ENCODE assay signal across 21 cellular contexts in the genomic region with DNA sequence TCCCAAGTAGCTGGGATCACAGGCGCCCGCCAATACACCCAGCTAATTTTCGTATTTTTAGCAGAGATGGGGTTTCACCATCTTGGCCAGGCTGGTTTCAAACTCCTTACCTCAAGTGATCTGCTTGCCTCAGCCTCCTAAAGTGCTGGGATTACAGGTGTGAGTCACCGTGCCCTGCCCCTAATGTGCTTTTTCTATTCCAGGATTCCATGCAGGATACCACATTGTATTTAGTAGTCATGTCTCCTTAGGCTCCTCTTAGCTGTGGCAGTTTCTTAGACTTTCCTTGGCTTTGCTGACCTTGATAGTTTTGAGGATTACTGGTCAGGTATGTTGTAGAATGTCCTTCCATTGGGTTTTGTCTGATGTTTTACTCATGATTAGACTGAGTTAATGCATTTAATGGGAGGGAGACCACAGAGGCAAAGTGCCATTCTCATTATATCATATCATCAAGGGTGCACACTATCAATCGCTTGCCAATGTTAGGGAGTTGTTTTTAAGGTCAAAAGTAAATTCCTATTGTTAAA. TPM values are rescaled to one million over a fixed set of nuclear protein-coding genes. Genes with fewer than 3 reads are reported as not detected.
DNase-seq lines count a peak whose midpoint lies in the region; ATAC-seq, FAIRE-seq and TF ChIP-seq lines count a peak whose summit lies in the region.
"Had no signal": no experiment of that assay in that cellular context is flagged by ENCODE, and none has a peak within 500 bp of the region (broad histone marks: within the 10 kb centered on the region; RNA-seq: fewer than 3 reads in every experiment).

No MANE protein-coding gene starts in this region.

- H3K9me3 ChIP-seq in CD4-positive, alpha-beta memory T cell (ENCODE audit: control insufficient read depth in 1 of 2, low read length in 2 of 2): no peaks in the 10 kb centered on the region
- no peaks in the 10 kb centered on the region for H3K9me3 ChIP-seq in keratinocyte (ENCODE audit: control insufficient read depth, low read depth, low read length)
- H3K9me3 ChIP-seq: SK-N-SH, upper lobe of left lung had no signal

- no peaks in the 10 kb centered on the region for H3K36me3 ChIP-seq in CD4-positive, alpha-beta memory T cell (ENCODE audit: insufficient read depth, low read length)
- H3K36me3 ChIP-seq in keratinocyte (ENCODE audit: control insufficient read depth in 2 of 2, extremely low read depth in 1 of 2, insufficient read depth in 2 of 2, low read length in 2 of 2): peaks cover 0 to 3% of the 10 kb centered on the region in 2 experiments
- H3K36me3 ChIP-seq: upper lobe of left lung had no signal

- H3K9me1 ChIP-seq in keratinocyte (ENCODE audit: control insufficient read depth, extremely low read depth, insufficient read depth, low read length): no peaks in the 10 kb centered on the region

- no peaks in the 10 kb centered on the region for H3K27me3 Mint-ChIP-seq in CD4-positive, alpha-beta memory T cell
- no peaks in the 10 kb centered on the region for H3K27me3 Mint-ChIP-seq in activated T-helper 1 cell treated with anti-CD3 and anti-CD28 coated beads, Interleukin-12 subunit alpha, Interleukin-12 subunit beta, Interleukin-2, Interleukin-4 antibody, amounts not matched to agents 30 ng/mL and 10 ng/mL and 1 ng/mL, durations not matched to agents 14 hours and 24 hours and 36 hours (ENCODE audit: insufficient read depth)
- H3K27me3 Mint-ChIP-seq: B cell, memory B cell, progenitor cell of endocrine pancreas had no signal

- TF ChIP-seq CTCF in keratinocyte (optimal IDR thresholded peaks at IDR 0.05 in 1 of 3, IDR thresholded peaks at IDR 0.05 in 1 of 3, conservative IDR thresholded peaks at IDR 0.05 in 1 of 3; ENCODE audit: extremely low read depth in 1 of 3, insufficient read depth in 2 of 3, low read length in 3 of 3): no peak

- CTCF ChIA-PET in CD4-positive, alpha-beta memory T cell (lab: Charles Lee; ENCODE audit: partially characterized antibody): interaction anchor here (1.1 to 1.3 kb wide), 2 partner anchors 29 to 40 kb away, joined by 3 read pairs; a partner anchor contains a TSS

- peak overlapping the region in 1 of 8 donors; percentile 10 for H3K4me3 Mint-ChIP-seq in CD4-positive, alpha-beta memory T cell
- H3K4me3 Mint-ChIP-seq in activated T-helper 1 cell treated with anti-CD3 and anti-CD28 coated beads, Interleukin-12 subunit alpha, Interleukin-12 subunit beta, Interleukin-2, Interleukin-4 antibody, amounts not matched to agents 30 ng/mL and 10 ng/mL and 1 ng/mL, durations not matched to agents 14 hours and 24 hours and 36 hours: peak overlapping the region; percentile 19
- H3K4me3 Mint-ChIP-seq: memory B cell, nephron progenitor cell had no signal

- H2AFZ ChIP-seq in keratinocyte (ENCODE audit: control insufficient read depth, low read length): no peak overlapping the region

- no peaks in the 10 kb centered on the region for H4K20me1 ChIP-seq in keratinocyte (ENCODE audit: control insufficient read depth, extremely low read depth, insufficient read depth, low read length)

- H3K36me3 Mint-ChIP-seq in CD4-positive, alpha-beta memory T cell: peaks cover 2 to 6% of the 10 kb centered on the region in 2 donors
- peaks cover 4% of the 10 kb centered on the region for H3K36me3 Mint-ChIP-seq in activated T-helper 1 cell treated with anti-CD3 and anti-CD28 coated beads, Interleukin-12 subunit alpha, Interleukin-12 subunit beta, Interleukin-2, Interleukin-4 antibody, amounts not matched to agents 30 ng/mL and 10 ng/mL and 1 ng/mL, durations not matched to agents 14 hours and 24 hours and 36 hours (ENCODE audit: low read depth)
- H3K36me3 Mint-ChIP-seq: memory B cell had no signal

- ATAC-seq in left ventricle myocardium superior: no peak
- ATAC-seq: Panc1 had no signal

- H3K4me2 ChIP-seq in keratinocyte (ENCODE audit: control insufficient read depth, extremely low read depth, insufficient read depth, low read depth, low read length): peak overlapping the region; percentile 76
- H3K4me2 ChIP-seq: SK-N-SH had no signal

- intact Hi-C loops in CD4-positive, alpha-beta memory T cell (cut with micrococcal nuclease): no loop called here
- intact Hi-C loops in activated T-helper 1 cell treated with anti-CD3 and anti-CD28 coated beads, Interleukin-12 subunit alpha, Interleukin-12 subunit beta, Interleukin-2, Interleukin-4 antibody, amounts not matched to agents 30 ng/mL and 10 ng/mL and 1 ng/mL, durations not matched to agents 14 hours and 24 hours and 36 hours (cut with micrococcal nuclease): loop anchor here (5.0 kb wide), 1 partner anchor 100 kb away; no protein-coding TSS in a partner anchor
- intact Hi-C loops in left ventricle myocardium superior (cut with micrococcal nuclease): no loop called here

- FAIRE-seq in GM18507 (lab: Jason Lieb, UNC) (peak; percentile 33), keratinocyte (lab: Jason Lieb, UNC) (no peak)

- no peak overlapping the region for H3K4me3 ChIP-seq in CD4-positive, alpha-beta memory T cell (ENCODE audit: low read length in 2 of 2)
- H3K4me3 ChIP-seq in keratinocyte (ENCODE audit: control insufficient read depth in 2 of 3, extremely low read depth in 1 of 3, insufficient read depth in 2 of 3, low read depth in 1 of 3, low read length in 3 of 3): peak overlapping the region in 1 of 3 experiments; percentile 30
- H3K4me3 ChIP-seq: upper lobe of left lung had no signal

- no peaks in the 10 kb centered on the region for H3K79me2 ChIP-seq in keratinocyte (ENCODE audit: control insufficient read depth, insufficient read depth, low read length)

- H3K27ac ChIP-seq in CD4-positive, alpha-beta memory T cell (ENCODE audit: low read depth, low read length): peak overlapping the region; percentile 11
- peak overlapping the region; percentile 96 for H3K27ac ChIP-seq in keratinocyte (ENCODE audit: control insufficient read depth, insufficient read depth, low read length)
- H3K27ac ChIP-seq: upper lobe of left lung had no signal

- no peaks in the 10 kb centered on the region for H3K27me3 ChIP-seq in CD4-positive, alpha-beta memory T cell (ENCODE audit: insufficient read depth, low read length)
- H3K27me3 ChIP-seq in keratinocyte (ENCODE audit: control insufficient read depth, extremely low read depth, insufficient read depth, low read length): no peaks in the 10 kb centered on the region
- H3K27me3 ChIP-seq: upper lobe of left lung had no signal

- POLR2A ChIA-PET in CD4-positive, alpha-beta memory T cell (lab: Charles Lee; ENCODE audit: partially characterized antibody): interaction anchor here (1.0 to 1.4 kb wide), 3 partner anchors 8 to 112 kb away, joined by 3 read pairs; a partner anchor contains a TSS

- peaks cover 58% of the 10 kb centered on the region for H3K4me1 ChIP-seq in CD4-positive, alpha-beta memory T cell (ENCODE audit: insufficient read depth, low read length)
- H3K4me1 ChIP-seq in keratinocyte (ENCODE audit: control insufficient read depth, extremely low read depth, insufficient read depth, low read length): peaks cover 79% of the 10 kb centered on the region

- peaks cover 24 to 55% (median 41%) of the 10 kb centered on the region in 4 donors for H3K4me1 Mint-ChIP-seq in CD4-positive, alpha-beta memory T cell
- H3K4me1 Mint-ChIP-seq in activated T-helper 1 cell treated with anti-CD3 and anti-CD28 coated beads, Interleukin-12 subunit alpha, Interleukin-12 subunit beta, Interleukin-2, Interleukin-4 antibody, amounts not matched to agents 30 ng/mL and 10 ng/mL and 1 ng/mL, durations not matched to agents 14 hours and 24 hours and 36 hours (ENCODE audit: low read depth): peaks cover 85% of the 10 kb centered on the region

- H3K27ac Mint-ChIP-seq in CD4-positive, alpha-beta memory T cell: peak overlapping the region; percentile 36 to 96 (median 89)
- peak overlapping the region; percentile 96 for H3K27ac Mint-ChIP-seq in activated T-helper 1 cell treated with anti-CD3 and anti-CD28 coated beads, Interleukin-12 subunit alpha, Interleukin-12 subunit beta, Interleukin-2, Interleukin-4 antibody, amounts not matched to agents 30 ng/mL and 10 ng/mL and 1 ng/mL, durations not matched to agents 14 hours and 24 hours and 36 hours
- H3K27ac Mint-ChIP-seq: memory B cell, nephron progenitor cell, progenitor cell of endocrine pancreas had no signal

- peaks cover 0 to 2% (median 0%) of the 10 kb centered on the region in 8 donors for H3K9me3 Mint-ChIP-seq in CD4-positive, alpha-beta memory T cell
- peaks cover 6% of the 10 kb centered on the region for H3K9me3 Mint-ChIP-seq in activated T-helper 1 cell treated with anti-CD3 and anti-CD28 coated beads, Interleukin-12 subunit alpha, Interleukin-12 subunit beta, Interleukin-2, Interleukin-4 antibody, amounts not matched to agents 30 ng/mL and 10 ng/mL and 1 ng/mL, durations not matched to agents 14 hours and 24 hours and 36 hours
- H3K9me3 Mint-ChIP-seq: memory B cell, nephron progenitor cell had no signal

- H3K9ac ChIP-seq in keratinocyte (ENCODE audit: control insufficient read depth, extremely low read depth, insufficient read depth, low read length): peak overlapping the region; percentile 66
- H3K9ac ChIP-seq: SK-N-SH had no signal

- no peak for DNase-seq in CD4-positive, alpha-beta memory T cell
- DNase-seq in GM18507 (ENCODE audit: extremely low spot score, insufficient read length, low read depth): no peak
- DNase-seq in activated T-helper 1 cell treated with anti-CD3 and anti-CD28 coated beads, Interleukin-12 subunit alpha, Interleukin-12 subunit beta, Interleukin-2, Interleukin-4 antibody, amounts not matched to agents 30 ng/mL and 10 ng/mL and 1 ng/mL, durations not matched to agents 14 hours and 24 hours and 36 hours (ENCODE audit: low spot score): no peak
- no peak for DNase-seq in keratinocyte (ENCODE audit: low read depth, low spot score)
- DNase-seq in OCI-M1 (lab: John Stamatoyannopoulos, UW): no peak
- DNase-seq in left ventricle myocardium superior: no peak
- DNase-seq in T-helper 9 cell: no peak
- DNase-seq in stimulated activated CD4-positive, alpha-beta T cell treated with anti-CD3 and anti-CD28 coated beads, Interleukin-4, amount 100 ng/mL, for 1 hour: no peak
- DNase-seq: GF-D8, GOT3, KG1, NCI-H1092, NCI-H2107, nephron progenitor cell, SK-N-SH, small intestine, upper lobe of left lung had no signal

- dilution Hi-C loops in keratinocyte (cut with MboI; ENCODE audit: extremely low pct_ligation_motif_present, low sequenced_read_pairs): no loop called here

RNA-seq across cellular contexts. Expression of a gene that starts 39.6 kb away (rescaled TPM):
- total RNA-seq in CD4-positive, alpha-beta memory T cell: 100 to 1,000 TPM; 145 to 165 TPM
- 100 to 1,000 TPM; 112 to 318 TPM for polyA plus RNA-seq in CD4-positive, alpha-beta memory T cell
- 250 and 257 TPM in 2 replicates for total RNA-seq in activated T-helper 1 cell treated with anti-CD3 and anti-CD28 coated beads, Interleukin-12 subunit alpha, Interleukin-12 subunit beta, Interleukin-2, Interleukin-4 antibody, amounts not matched to agents 30 ng/mL and 10 ng/mL and 1 ng/mL, durations not matched to agents 14 hours and 24 hours and 36 hours
- 73.3 to 141 TPM (median 109 TPM) in 3 replicates for polyA plus RNA-seq in keratinocyte
- 142 TPM for polyA plus RNA-seq in keratinocyte (2011; ENCODE audit: low read depth)
- 44.6 and 69.6 TPM in 2 replicates for polyA plus RNA-seq in keratinocyte (2011; cell fraction: cytosol; rRNA removed)
- polyA plus RNA-seq in keratinocyte (2011; cell fraction: nucleus; rRNA removed): 452 and 544 TPM in 2 replicates
- 40.8 and 90.7 TPM in 2 replicates for polyA plus RNA-seq in keratinocyte (2012; ENCODE audit: low replicate concordance)
- polyA minus RNA-seq in keratinocyte: 81.8 to 113 TPM (median 110 TPM) in 3 replicates
- polyA minus RNA-seq in keratinocyte (2011; cell fraction: cytosol; rRNA and poly(A)+ RNA removed): 42.4 TPM
- 149 and 322 TPM in 2 replicates for polyA minus RNA-seq in keratinocyte (2011; cell fraction: nucleus; rRNA and poly(A)+ RNA removed)
- 9.9 TPM for total RNA-seq in left ventricle myocardium superior

Comparison
In these comparisons a context has a peak if more than half of its experiments do, and no peak if none do; other contexts are left out.
1. RNA of a gene that starts 39.6 kb away (total RNA-seq): 250 to 257 TPM in activated T-helper 1 cell treated with anti-CD3 and anti-CD28 coated beads, Interleukin-12 subunit alpha, Interleukin-12 subunit beta, Interleukin-2, Interleukin-4 antibody, amounts not matched to agents 30 ng/mL and 10 ng/mL and 1 ng/mL, durations not matched to agents 14 hours and 24 hours and 36 hours and 145 to 165 TPM in CD4-positive, alpha-beta memory T cell; 9.9 TPM in left ventricle myocardium superior (single experiment); every median in the first group is over 10 times any median in the second.